15 cellular contexts compared by ENCODE assay signal in genomic region chr2:55063713-55064323, GRCh38. TPM values are rescaled to one million over a fixed set of nuclear protein-coding genes. Genes with fewer than 3 reads are reported as not detected.
DNase-seq lines count a peak whose midpoint lies in the region; ATAC-seq and TF ChIP-seq lines count a peak whose summit lies in the region.
"Had no signal": no experiment of that assay in that cellular context is flagged by ENCODE, and none has a peak within 500 bp of the region (broad histone marks: within the 10 kb centered on the region; RNA-seq: fewer than 3 reads in every experiment).

No MANE protein-coding gene starts in this region.

- peak; percentile 71 for ATAC-seq in HG03354 (IDR thresholded peaks at IDR 0.05; ENCODE audit: poor library complexity, severe bottlenecking, unreplicated experiment)
- ATAC-seq in WTC11, result peak; percentile 94
- no peak for ATAC-seq in lung (ENCODE audit: insufficient read depth, low FRiP score)
- no peak for ATAC-seq in GM18519 (IDR thresholded peaks at IDR 0.05; ENCODE audit: low FRiP score, unreplicated experiment)

- H3K9me3 ChIP-seq in lung (ENCODE audit: control insufficient read depth in 2 of 2, insufficient read depth in 1 of 2, low read length in 1 of 2), result no peaks in the 10 kb centered on the region
- H3K9me3 ChIP-seq: ascending aorta, Caco-2 had no signal

- H3K27me3 Mint-ChIP-seq in WTC11 (ENCODE audit: low read depth), result no peaks in the 10 kb centered on the region
- H3K27me3 Mint-ChIP-seq: natural killer cell treated with Interleukin-12 subunit alpha and Interleukin-12 subunit beta and Interleukin-15 and Interleukin-18, amount 100 ng/mL, for 72 hours; T-cell had no signal

- no peaks in the 10 kb centered on the region for H3K27me3 ChIP-seq in lung (ENCODE audit: control insufficient read depth, insufficient read depth)
- H3K27me3 ChIP-seq: ascending aorta had no signal

- no peak overlapping the region for H3K27ac ChIP-seq in lung (ENCODE audit: low read depth in 1 of 2, low read length in 1 of 2)
- H3K27ac ChIP-seq: 22Rv1, ascending aorta had no signal

- peak; percentile 63 for DNase-seq in DMS 273 (lab: John Stamatoyannopoulos, UW; ENCODE audit: unreplicated experiment)
- no peak for DNase-seq in DMS 273 treated with DMSO at 0.1 percent for 48 hours (lab: John Stamatoyannopoulos, UW)
- DNase-seq in WTC11 (ENCODE audit: low spot score), result no peak
- DNase-seq in lung (ENCODE audit: low spot score), result no peak
- no peak for DNase-seq in NCI-H446 (lab: John Stamatoyannopoulos, UW)
- no peak for DNase-seq in amygdala (lab: John Stamatoyannopoulos, UW)
- DNase-seq: immature natural killer cell, T-cell had no signal

- H3K4me1 ChIP-seq in lung (ENCODE audit: control insufficient read depth in 2 of 2, insufficient read depth in 2 of 2, low read length in 2 of 2), result no peaks in the 10 kb centered on the region
- H3K4me1 ChIP-seq: ascending aorta, Caco-2 had no signal

- POLR2A ChIA-PET in WTC11 (lab: Charles Lee), result no interaction called here

- no peak overlapping the region for H3K27ac Mint-ChIP-seq in WTC11
- H3K27ac Mint-ChIP-seq: immature natural killer cell; natural killer cell treated with Interleukin-12 subunit alpha and Interleukin-12 subunit beta and Interleukin-15 and Interleukin-18, amount 100 ng/mL, for 72 hours; T-cell had no signal

- H3K36me3 ChIP-seq in lung (ENCODE audit: control insufficient read depth in 2 of 2, insufficient read depth in 2 of 2, low read length in 2 of 2), result no peaks in the 10 kb centered on the region
- H3K36me3 ChIP-seq: ascending aorta had no signal

- no peak overlapping the region for H3K4me3 Mint-ChIP-seq in WTC11
- H3K4me3 Mint-ChIP-seq: immature natural killer cell; natural killer cell treated with Interleukin-12 subunit alpha and Interleukin-12 subunit beta and Interleukin-15 and Interleukin-18, amount 100 ng/mL, for 72 hours; T-cell had no signal

- no peaks in the 10 kb centered on the region for H3K4me1 Mint-ChIP-seq in WTC11

- H3K36me3 Mint-ChIP-seq in WTC11, result no peaks in the 10 kb centered on the region
- H3K36me3 Mint-ChIP-seq: immature natural killer cell; natural killer cell treated with Interleukin-12 subunit alpha and Interleukin-12 subunit beta and Interleukin-15 and Interleukin-18, amount 100 ng/mL, for 72 hours; T-cell had no signal

- no peaks in the 10 kb centered on the region for H3K9me3 Mint-ChIP-seq in WTC11
- H3K9me3 Mint-ChIP-seq: immature natural killer cell; natural killer cell treated with Interleukin-12 subunit alpha and Interleukin-12 subunit beta and Interleukin-15 and Interleukin-18, amount 100 ng/mL, for 72 hours; T-cell had no signal

- WGBS in lung, 2 donors, result 90 to 94% methylated on average over 6 of the region's 6 CpGs

- CTCF ChIA-PET in WTC11 (lab: Charles Lee), result interaction anchor here (0.6 to 1.0 kb wide), 2 partner anchors 110 to 919 kb away, joined by 3 to 4 read pairs; no protein-coding TSS in a partner anchor

- TF ChIP-seq CTCF in WTC11 (IDR thresholded peaks at IDR 0.05) (no peak), lung (IDR thresholded peaks at IDR 0.05; ENCODE audit: control extremely low read depth, extremely low read depth) (peak; percentile 2)

- no peak overlapping the region for H3K4me3 ChIP-seq in lung
- H3K4me3 ChIP-seq: ascending aorta, smooth muscle cell had no signal

TF ChIP-seq in WTC11, 78 proteins besides CTCF, POLR2A, EP300 and RAD21:
- TF ChIP-seq, protein P1, sequence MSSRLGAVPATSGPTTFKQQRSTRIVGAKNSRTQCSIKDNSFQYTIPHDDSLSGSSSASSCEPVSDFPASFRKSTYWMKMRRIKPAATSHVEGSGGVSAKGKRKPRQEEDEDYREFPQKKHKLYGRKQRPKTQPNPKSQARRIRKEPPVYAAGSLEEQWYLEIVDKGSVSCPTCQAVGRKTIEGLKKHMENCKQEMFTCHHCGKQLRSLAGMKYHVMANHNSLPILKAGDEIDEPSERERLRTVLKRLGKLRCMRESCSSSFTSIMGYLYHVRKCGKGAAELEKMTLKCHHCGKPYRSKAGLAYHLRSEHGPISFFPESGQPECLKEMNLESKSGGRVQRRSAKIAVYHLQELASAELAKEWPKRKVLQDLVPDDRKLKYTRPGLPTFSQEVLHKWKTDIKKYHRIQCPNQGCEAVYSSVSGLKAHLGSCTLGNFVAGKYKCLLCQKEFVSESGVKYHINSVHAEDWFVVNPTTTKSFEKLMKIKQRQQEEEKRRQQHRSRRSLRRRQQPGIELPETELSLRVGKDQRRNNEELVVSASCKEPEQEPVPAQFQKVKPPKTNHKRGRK (CRISPR knock-in tag; IDR thresholded peaks at IDR 0.05; ENCODE audit: borderline replicate concordance), result no peak
- TF ChIP-seq OVOL2 (CRISPR knock-in tag; IDR thresholded peaks at IDR 0.05; ENCODE audit: borderline replicate concordance) (no peak), PRDM15 (CRISPR knock-in tag; IDR thresholded peaks at IDR 0.05) (no peak), ZNF121 (CRISPR knock-in tag; IDR thresholded peaks at IDR 0.05) (peak; percentile 58; the same call in 1 of the 2 replicates)
- TF ChIP-seq, protein P2, sequence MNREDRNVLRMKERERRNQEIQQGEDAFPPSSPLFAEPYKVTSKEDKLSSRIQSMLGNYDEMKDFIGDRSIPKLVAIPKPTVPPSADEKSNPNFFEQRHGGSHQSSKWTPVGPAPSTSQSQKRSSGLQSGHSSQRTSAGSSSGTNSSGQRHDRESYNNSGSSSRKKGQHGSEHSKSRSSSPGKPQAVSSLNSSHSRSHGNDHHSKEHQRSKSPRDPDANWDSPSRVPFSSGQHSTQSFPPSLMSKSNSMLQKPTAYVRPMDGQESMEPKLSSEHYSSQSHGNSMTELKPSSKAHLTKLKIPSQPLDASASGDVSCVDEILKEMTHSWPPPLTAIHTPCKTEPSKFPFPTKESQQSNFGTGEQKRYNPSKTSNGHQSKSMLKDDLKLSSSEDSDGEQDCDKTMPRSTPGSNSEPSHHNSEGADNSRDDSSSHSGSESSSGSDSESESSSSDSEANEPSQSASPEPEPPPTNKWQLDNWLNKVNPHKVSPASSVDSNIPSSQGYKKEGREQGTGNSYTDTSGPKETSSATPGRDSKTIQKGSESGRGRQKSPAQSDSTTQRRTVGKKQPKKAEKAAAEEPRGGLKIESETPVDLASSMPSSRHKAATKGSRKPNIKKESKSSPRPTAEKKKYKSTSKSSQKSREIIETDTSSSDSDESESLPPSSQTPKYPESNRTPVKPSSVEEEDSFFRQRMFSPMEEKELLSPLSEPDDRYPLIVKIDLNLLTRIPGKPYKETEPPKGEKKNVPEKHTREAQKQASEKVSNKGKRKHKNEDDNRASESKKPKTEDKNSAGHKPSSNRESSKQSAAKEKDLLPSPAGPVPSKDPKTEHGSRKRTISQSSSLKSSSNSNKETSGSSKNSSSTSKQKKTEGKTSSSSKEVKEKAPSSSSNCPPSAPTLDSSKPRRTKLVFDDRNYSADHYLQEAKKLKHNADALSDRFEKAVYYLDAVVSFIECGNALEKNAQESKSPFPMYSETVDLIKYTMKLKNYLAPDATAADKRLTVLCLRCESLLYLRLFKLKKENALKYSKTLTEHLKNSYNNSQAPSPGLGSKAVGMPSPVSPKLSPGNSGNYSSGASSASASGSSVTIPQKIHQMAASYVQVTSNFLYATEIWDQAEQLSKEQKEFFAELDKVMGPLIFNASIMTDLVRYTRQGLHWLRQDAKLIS (CRISPR knock-in tag; IDR thresholded peaks at IDR 0.05; ENCODE audit: borderline replicate concordance), result no peak

RNA-seq across cellular contexts. Expression of gene RTN4, which starts 13.6 kb away (rescaled TPM):
- total RNA-seq in WTC11 (2021) (175 to 202 TPM (median 178 TPM) in 3 replicates), lung (100 to 1,000 TPM; 168 to 311 TPM)
- 100 to 1,000 TPM; 168 to 292 TPM for polyA plus RNA-seq in lung

Comparison
In these comparisons a context has a peak if more than half of its experiments do, and no peak if none do; other contexts are left out.
1. ATAC-seq: peak in HG03354 (single experiment) and WTC11 (single experiment); none in lung (single experiment) and GM18519 (single experiment).